19 cellular contexts compared by ENCODE assay signal in genomic region chr3:122916580-122916979, GRCh38.
DNase-seq lines count a peak whose midpoint lies in the region; ATAC-seq and TF ChIP-seq lines count a peak whose summit lies in the region.
"Had no signal": no experiment of that assay in that cellular context is flagged by ENCODE, and none has a peak within 500 bp of the region (broad histone marks: within the 10 kb centered on the region; RNA-seq: fewer than 3 reads in every experiment).

No MANE protein-coding gene starts in this region.

- CTCF ChIA-PET in activated CD8-positive, alpha-beta memory T cell treated with anti-CD3 and anti-CD28 coated beads, Interleukin-2, amount 10 ng/mL, durations not matched to agents 7 days and 5 days (lab: Charles Lee), result interaction anchor here (1.2 to 1.3 kb wide), 2 partner anchors 8 to 112 kb away, joined by 3 read pairs; no protein-coding TSS in a partner anchor
- CTCF ChIA-PET in OCI-LY7 (lab: Charles Lee; ENCODE audit: unreplicated experiment), result no interaction called here

- H4K20me1 ChIP-seq in OCI-LY7 (ENCODE audit: insufficient read depth, low read length), result no peaks in the 10 kb centered on the region

- no peaks in the 10 kb centered on the region for H3K9me3 Mint-ChIP-seq in activated CD8-positive, alpha-beta memory T cell treated with anti-CD3 and anti-CD28 coated beads, Interleukin-2, amount 10 ng/mL, durations not matched to agents 7 days and 5 days (ENCODE audit: low read depth)
- no peaks in the 10 kb centered on the region for H3K9me3 Mint-ChIP-seq in stimulated activated naive B cell treated with anti-CD40 and anti-IgM and Interleukin-4, amounts not matched to agents 10 μg/mL and 1 μg/mL and 100 μg/mL, for 72 hours
- H3K9me3 Mint-ChIP-seq: activated naive CD8-positive, alpha-beta T cell treated with anti-CD3 and anti-CD28 coated beads for 36 hours; H9 had no signal

- H3K4me2 ChIP-seq in OCI-LY7 (ENCODE audit: low read length), result peak overlapping the region; percentile 6; the same call in 1 of the 2 replicates

- no peak for ATAC-seq in activated CD8-positive, alpha-beta memory T cell treated with anti-CD3 and anti-CD28 coated beads, Interleukin-2, amount 10 ng/mL, durations not matched to agents 7 days and 5 days
- peak; percentile 84 to 86 for ATAC-seq in stimulated activated naive B cell treated with anti-CD40 and anti-IgM and Interleukin-4, amounts not matched to agents 10 μg/mL and 1 μg/mL and 100 μg/mL, for 72 hours (replicated peaks)
- ATAC-seq: left lung had no signal

- H3K4me1 Mint-ChIP-seq in activated CD8-positive, alpha-beta memory T cell treated with anti-CD3 and anti-CD28 coated beads, Interleukin-2, amount 10 ng/mL, durations not matched to agents 7 days and 5 days, result peaks cover 5% of the 10 kb centered on the region
- H3K4me1 Mint-ChIP-seq in stimulated activated naive B cell treated with anti-CD40 and anti-IgM and Interleukin-4, amounts not matched to agents 10 μg/mL and 1 μg/mL and 100 μg/mL, for 72 hours, result peaks cover 19 to 24% of the 10 kb centered on the region in 2 donors

- intact Hi-C loops in OCI-LY7 (cut with micrococcal nuclease; ENCODE audit: unreplicated experiment), result no loop called here

- BruUV-seq in OCI-LY7 (replicated peaks; lab: Mats Ljungman, UMichigan), result no TSS peak

- peaks cover 11% of the 10 kb centered on the region for H3K4me1 ChIP-seq in OCI-LY7 (ENCODE audit: insufficient read depth, low read length, poor library complexity, severe bottlenecking)
- H3K4me1 ChIP-seq: SJSA1 had no signal

- no peaks in the 10 kb centered on the region for H3K36me3 Mint-ChIP-seq in activated CD8-positive, alpha-beta memory T cell treated with anti-CD3 and anti-CD28 coated beads, Interleukin-2, amount 10 ng/mL, durations not matched to agents 7 days and 5 days
- no peaks in the 10 kb centered on the region for H3K36me3 Mint-ChIP-seq in stimulated activated naive B cell treated with anti-CD40 and anti-IgM and Interleukin-4, amounts not matched to agents 10 μg/mL and 1 μg/mL and 100 μg/mL, for 72 hours
- H3K36me3 Mint-ChIP-seq: activated naive CD8-positive, alpha-beta T cell treated with anti-CD3 and anti-CD28 coated beads for 36 hours had no signal

- no peak overlapping the region for H3K4me3 Mint-ChIP-seq in activated CD8-positive, alpha-beta memory T cell treated with anti-CD3 and anti-CD28 coated beads, Interleukin-2, amount 10 ng/mL, durations not matched to agents 7 days and 5 days
- H3K4me3 Mint-ChIP-seq in stimulated activated naive B cell treated with anti-CD40 and anti-IgM and Interleukin-4, amounts not matched to agents 10 μg/mL and 1 μg/mL and 100 μg/mL, for 72 hours, result no peak overlapping the region
- H3K4me3 Mint-ChIP-seq: activated naive CD8-positive, alpha-beta T cell treated with anti-CD3 and anti-CD28 coated beads for 36 hours; H9 had no signal

- POLR2A ChIA-PET in OCI-LY7 (lab: Charles Lee), result no interaction called here

- H3K4me3 ChIP-seq in H7 (ENCODE audit: insufficient read depth, low read depth, low read length) (no peak overlapping the region), OCI-LY7 (ENCODE audit: low read depth, low read length, poor library complexity, severe bottlenecking) (no peak overlapping the region)
- H3K4me3 ChIP-seq: left lung, SJSA1 had no signal

- no peaks in the 10 kb centered on the region for H3K9me3 ChIP-seq in OCI-LY7 (ENCODE audit: low read length)
- H3K9me3 ChIP-seq: left lung, SJSA1 had no signal

- in situ Hi-C loops in G401 (cut with HindIII; ENCODE audit: low sequenced_read_pairs), result no loop called here

- H2AFZ ChIP-seq in OCI-LY7 (ENCODE audit: low read length), result no peak overlapping the region

- TF ChIP-seq CTCF in OCI-LY7 (conservative IDR thresholded peaks at IDR 0.05; ENCODE audit: low read length), result no peak

- H3K27ac Mint-ChIP-seq in activated CD8-positive, alpha-beta memory T cell treated with anti-CD3 and anti-CD28 coated beads, Interleukin-2, amount 10 ng/mL, durations not matched to agents 7 days and 5 days, result no peak overlapping the region
- no peak overlapping the region for H3K27ac Mint-ChIP-seq in stimulated activated naive B cell treated with anti-CD40 and anti-IgM and Interleukin-4, amounts not matched to agents 10 μg/mL and 1 μg/mL and 100 μg/mL, for 72 hours
- H3K27ac Mint-ChIP-seq: activated naive CD8-positive, alpha-beta T cell treated with anti-CD3 and anti-CD28 coated beads for 36 hours had no signal

- DNase-seq in activated CD8-positive, alpha-beta memory T cell treated with anti-CD3 and anti-CD28 coated beads for 24 hours, result peak; percentile 43
- no peak for DNase-seq in activated CD8-positive, alpha-beta memory T cell treated with anti-CD3 and anti-CD28 coated beads, Interleukin-2, amount 10 ng/mL, durations not matched to agents 7 days and 5 days
- DNase-seq in H7, result peak; percentile 14
- DNase-seq in OCI-LY7 (ENCODE audit: low spot score), result peak; percentile 11
- DNase-seq in stimulated activated naive B cell treated with anti-CD40 and anti-IgM and Interleukin-4, amounts not matched to agents 10 μg/mL and 1 μg/mL and 100 μg/mL, for 72 hours, result no peak
- DNase-seq in G401 (ENCODE audit: low spot score), result no peak
- no peak for DNase-seq in NCI-H748 (lab: John Stamatoyannopoulos, UW; ENCODE audit: unreplicated experiment)
- DNase-seq in putamen (ENCODE audit: low spot score), result no peak
- DNase-seq: activated naive CD8-positive, alpha-beta T cell treated with anti-CD3 and anti-CD28 coated beads for 36 hours; EL; glutamatergic neuron; H9; Karpas-422; left lung; NCI-H1092 treated with DMSO at 0.1 percent for 48 hours; NCI-H2107; NCI-H524 had no signal

- H3K27me3 ChIP-seq in H7 (ENCODE audit: control insufficient read depth, insufficient read depth, low read length), result peaks cover 3% of the 10 kb centered on the region; the same call in 1 of the 2 replicates

- H3K27me3 Mint-ChIP-seq in activated CD8-positive, alpha-beta memory T cell treated with anti-CD3 and anti-CD28 coated beads, Interleukin-2, amount 10 ng/mL, durations not matched to agents 7 days and 5 days, result peaks cover 57% of the 10 kb centered on the region
- peaks cover 18 to 52% of the 10 kb centered on the region in 2 donors for H3K27me3 Mint-ChIP-seq in stimulated activated naive B cell treated with anti-CD40 and anti-IgM and Interleukin-4, amounts not matched to agents 10 μg/mL and 1 μg/mL and 100 μg/mL, for 72 hours

- H3K36me3 ChIP-seq in H7 (replicated peaks; ENCODE audit: control insufficient read depth, insufficient read depth, low read length), result no peaks in the 10 kb centered on the region
- no peaks in the 10 kb centered on the region for H3K36me3 ChIP-seq in OCI-LY7 (ENCODE audit: insufficient read depth, low read length)
- H3K36me3 ChIP-seq: left lung, SJSA1 had no signal

- no peaks in the 10 kb centered on the region for H3K9me2 ChIP-seq in OCI-LY7 (ENCODE audit: insufficient read depth, low read length)

- H3K79me2 ChIP-seq in OCI-LY7 (ENCODE audit: insufficient read depth, low read depth, low read length), result no peaks in the 10 kb centered on the region

- H3K27ac ChIP-seq in OCI-LY7 (ENCODE audit: low read depth, low read length, poor library complexity, severe bottlenecking), result no peak overlapping the region
- H3K27ac ChIP-seq: 22Rv1, left lung, SJSA1 had no signal

Comparison
In these comparisons a context has a peak if more than half of its experiments do, and no peak if none do; other contexts are left out.
1. DNase-seq: peak in activated CD8-positive, alpha-beta memory T cell treated with anti-CD3 and anti-CD28 coated beads for 24 hours (single experiment), H7 (single experiment) and OCI-LY7 (single experiment); none in activated CD8-positive, alpha-beta memory T cell treated with anti-CD3 and anti-CD28 coated beads, Interleukin-2, amount 10 ng/mL, durations not matched to agents 7 days and 5 days (single experiment), stimulated activated naive B cell treated with anti-CD40 and anti-IgM and Interleukin-4, amounts not matched to agents 10 μg/mL and 1 μg/mL and 100 μg/mL, for 72 hours (single experiment), G401 (single experiment), NCI-H748 (single experiment) and putamen (single experiment).